1 cellular context compared by ENCODE assay signal in the genomic region with DNA sequence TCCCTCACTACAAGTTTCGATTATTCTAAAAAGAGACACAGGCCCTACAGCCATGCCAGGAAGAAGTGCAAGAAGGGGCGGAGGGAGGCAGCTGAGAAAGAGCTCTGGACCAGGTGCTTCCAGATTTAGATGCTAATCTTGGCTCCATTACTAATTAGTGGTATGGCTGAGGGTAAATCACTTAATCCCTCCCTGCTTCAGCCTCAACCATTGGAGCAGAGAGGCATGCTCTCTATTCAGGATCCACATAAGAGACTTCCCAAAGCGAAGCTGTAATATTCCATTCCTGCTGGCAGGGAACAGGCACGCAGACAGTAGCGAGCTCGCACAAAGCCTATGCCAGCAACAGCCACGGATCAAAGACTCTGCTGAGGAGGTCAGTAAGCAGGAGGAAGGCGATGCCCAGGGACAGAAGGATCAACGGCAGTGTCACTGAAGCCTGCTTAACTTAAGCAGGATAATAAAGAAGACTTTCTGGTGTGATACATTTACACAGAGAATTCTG.
TF ChIP-seq lines count a peak whose summit lies in the region.

No MANE protein-coding gene starts in this region.

TF ChIP-seq in H1, 55 proteins besides CTCF, POLR2A, EP300 and RAD21:
- TF ChIP-seq, protein P1, sequence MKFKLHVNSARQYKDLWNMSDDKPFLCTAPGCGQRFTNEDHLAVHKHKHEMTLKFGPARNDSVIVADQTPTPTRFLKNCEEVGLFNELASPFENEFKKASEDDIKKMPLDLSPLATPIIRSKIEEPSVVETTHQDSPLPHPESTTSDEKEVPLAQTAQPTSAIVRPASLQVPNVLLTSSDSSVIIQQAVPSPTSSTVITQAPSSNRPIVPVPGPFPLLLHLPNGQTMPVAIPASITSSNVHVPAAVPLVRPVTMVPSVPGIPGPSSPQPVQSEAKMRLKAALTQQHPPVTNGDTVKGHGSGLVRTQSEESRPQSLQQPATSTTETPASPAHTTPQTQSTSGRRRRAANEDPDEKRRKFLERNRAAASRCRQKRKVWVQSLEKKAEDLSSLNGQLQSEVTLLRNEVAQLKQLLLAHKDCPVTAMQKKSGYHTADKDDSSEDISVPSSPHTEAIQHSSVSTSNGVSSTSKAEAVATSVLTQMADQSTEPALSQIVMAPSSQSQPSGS (IDR thresholded peaks at IDR 0.05; ENCODE audit: low read length): no peak
- TF ChIP-seq EZH2 (IDR thresholded peaks at IDR 0.05; ENCODE audit: low read depth, low read length, severe bottlenecking): no peak
- no peak for TF ChIP-seq SRF (IDR thresholded peaks at IDR 0.05; ENCODE audit: low read depth, low read length)
- no peak for TF ChIP-seq SP2 (IDR thresholded peaks at IDR 0.05; ENCODE audit: low read length)
- TF ChIP-seq, protein P2, sequence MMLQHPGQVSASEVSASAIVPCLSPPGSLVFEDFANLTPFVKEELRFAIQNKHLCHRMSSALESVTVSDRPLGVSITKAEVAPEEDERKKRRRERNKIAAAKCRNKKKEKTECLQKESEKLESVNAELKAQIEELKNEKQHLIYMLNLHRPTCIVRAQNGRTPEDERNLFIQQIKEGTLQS (IDR thresholded peaks at IDR 0.05; ENCODE audit: insufficient read depth, low read depth, low read length): no peak
- no peak for TF ChIP-seq CTBP2 (IDR thresholded peaks at IDR 0.05; ENCODE audit: borderline replicate concordance, insufficient read depth, insufficient read length, low read length)
- no peak for TF ChIP-seq NRF1 (IDR thresholded peaks at IDR 0.05; ENCODE audit: low read depth, low read length)
- TF ChIP-seq TBP (IDR thresholded peaks at IDR 0.05; ENCODE audit: low read depth, low read length): no peak
- TF ChIP-seq CHD2 (IDR thresholded peaks at IDR 0.05; ENCODE audit: low read length): no peak
- no peak for TF ChIP-seq GTF2F1 (IDR thresholded peaks at IDR 0.05; ENCODE audit: borderline replicate concordance, low read depth, low read length)
- no peak for TF ChIP-seq POLR2AphosphoS5 (IDR thresholded peaks at IDR 0.05; ENCODE audit: low read depth, low read length)
- TF ChIP-seq CBX8 (IDR thresholded peaks at IDR 0.05; ENCODE audit: borderline replicate concordance, low read depth, low read length): no peak
- no peak for TF ChIP-seq BRCA1 (IDR thresholded peaks at IDR 0.05; ENCODE audit: low read depth, low read length)
- no peak for TF ChIP-seq KDM1A (IDR thresholded peaks at IDR 0.05; ENCODE audit: borderline replicate concordance, low read length)
- no peak for TF ChIP-seq SIN3A (conservative IDR thresholded peaks at IDR 0.05 in 1 of 2, IDR thresholded peaks at IDR 0.05 in 1 of 2; ENCODE audit: low read depth in 1 of 2, low read length in 2 of 2)
